In genomic region chr19:44740351-44740824, GRCh38 we compare ENCODE assay signal across 2 cellular contexts.
TF ChIP-seq lines count a peak whose summit lies in the region.

No MANE protein-coding gene starts in this region.

TF ChIP-seq in H1, 55 proteins besides CTCF, POLR2A, EP300 and RAD21:
- TF ChIP-seq CBX5 (IDR thresholded peaks at IDR 0.05; ENCODE audit: low read depth, low read length) (no peak), E2F6 (IDR thresholded peaks at IDR 0.05) (no peak), JUN (IDR thresholded peaks at IDR 0.05; ENCODE audit: low read depth, low read length) (no peak), POU5F1 (IDR thresholded peaks at IDR 0.05; ENCODE audit: low read depth, low read length) (no peak), RFX5 (IDR thresholded peaks at IDR 0.05; ENCODE audit: borderline replicate concordance, low read depth, low read length) (no peak), HDAC6 (IDR thresholded peaks at IDR 0.05; ENCODE audit: low read depth, low read length) (no peak), NANOG (IDR thresholded peaks at IDR 0.05; ENCODE audit: insufficient read depth, low read depth, low read length, poor library complexity, severe bottlenecking) (no peak)

TF ChIP-seq in SK-N-SH treated with all-trans-retinoic acid at 6 μM for 48 hours, 23 proteins besides CTCF, POLR2A, EP300 and RAD21:
- TF ChIP-seq TCF4 (CRISPR knock-in tag; IDR thresholded peaks at IDR 0.05; ENCODE audit: borderline replicate concordance) (no peak), ZNF8 (CRISPR knock-in tag; IDR thresholded peaks at IDR 0.05) (no peak), TOX (CRISPR knock-in tag; IDR thresholded peaks at IDR 0.05; ENCODE audit: borderline replicate concordance) (no peak), CSRNP3 (CRISPR knock-in tag; IDR thresholded peaks at IDR 0.05) (no peak), GLIS3 (CRISPR knock-in tag; IDR thresholded peaks at IDR 0.05) (no peak), TSHZ2 (CRISPR knock-in tag; IDR thresholded peaks at IDR 0.05) (no peak), CSDC2 (CRISPR knock-in tag; IDR thresholded peaks at IDR 0.05) (no peak), OSR1 (CRISPR knock-in tag; IDR thresholded peaks at IDR 0.05) (no peak), RARB (CRISPR knock-in tag; IDR thresholded peaks at IDR 0.05) (no peak)
